34 cellular contexts compared by ENCODE assay signal in genomic region chr1:54679055-54679643, GRCh38. TPM values are rescaled to one million over a fixed set of nuclear protein-coding genes. Genes with fewer than 3 reads are reported as not detected.
"Had no signal": no experiment of that assay in that cellular context is flagged by ENCODE, and none has a peak within 500 bp of the region (broad histone marks: within the 10 kb centered on the region; RNA-seq: fewer than 3 reads in every experiment).

No MANE protein-coding gene starts in this region.

- H3K9me3 Mint-ChIP-seq: activated CD4-positive, alpha-beta T cell treated with anti-CD3 and anti-CD28 coated beads, Interleukin-2, amount 10 ng/mL, durations not matched to agents 7 days and 5 days; activated CD8-positive, alpha-beta T cell treated with anti-CD3 and anti-CD28 coated beads for 36 hours; activated naive CD4-positive, alpha-beta T cell treated with anti-CD3 and anti-CD28 coated beads, Interleukin-2, amount 50 U/mL, for 72 hours; activated T-cell treated with anti-CD3 and anti-CD28 coated beads, Interleukin-2, amount 50 U/mL, for 4 hours; activated T-helper 17 cell treated with anti-CD3 and anti-CD28 coated beads, Interleukin-2, amount 50 U/mL, for 72 hours; central memory CD8-positive, alpha-beta T cell; nephron; stimulated activated naive B cell treated with anti-CD40 and anti-IgM and Interleukin-4, amounts not matched to agents 10 μg/mL and 1 μg/mL and 100 μg/mL, for 72 hours had no signal

- FAIRE-seq: bronchial epithelial cell, endometrium, islet of Langerhans, pancreas had no signal

- H3K4me1 Mint-ChIP-seq: activated CD4-positive, alpha-beta T cell treated with anti-CD3 and anti-CD28 coated beads, Interleukin-2, amount 10 ng/mL, durations not matched to agents 7 days and 5 days; activated T-helper 17 cell treated with anti-CD3 and anti-CD28 coated beads, Interleukin-2, amount 50 U/mL, for 72 hours; central memory CD8-positive, alpha-beta T cell; stimulated activated naive B cell treated with anti-CD40 and anti-IgM and Interleukin-4, amounts not matched to agents 10 μg/mL and 1 μg/mL and 100 μg/mL, for 72 hours had no signal

- H3K27ac ChIP-seq: colonic mucosa, gastrocnemius medialis, left lung, pancreas, prostate gland, skin epidermis, thoracic aorta, uterus had no signal

- ATAC-seq: activated CD8-positive, alpha-beta T cell treated with anti-CD3 and anti-CD28 coated beads for 36 hours; activated naive CD4-positive, alpha-beta T cell treated with anti-CD3 and anti-CD28 coated beads, Interleukin-2, amount 50 U/mL, for 72 hours; activated T-cell treated with anti-CD3 and anti-CD28 coated beads, Interleukin-2, amount 50 U/mL, for 4 hours; activated T-helper 17 cell treated with anti-CD3 and anti-CD28 coated beads, Interleukin-2, amount 50 U/mL, for 72 hours; gastrocnemius medialis; left lung; mucosa of descending colon; pancreas; sciatic nerve; stimulated activated naive B cell treated with anti-CD40 and anti-IgM and Interleukin-4, amounts not matched to agents 10 μg/mL and 1 μg/mL and 100 μg/mL, for 72 hours had no signal

- H3K36me3 Mint-ChIP-seq: activated naive CD4-positive, alpha-beta T cell treated with anti-CD3 and anti-CD28 coated beads, Interleukin-2, amount 50 U/mL, for 72 hours; stimulated activated naive B cell treated with anti-CD40 and anti-IgM and Interleukin-4, amounts not matched to agents 10 μg/mL and 1 μg/mL and 100 μg/mL, for 72 hours had no signal

- H3K4me1 ChIP-seq: colonic mucosa, gastrocnemius medialis, left lung, pancreas, prostate gland, uterus had no signal

- H3K4me3 Mint-ChIP-seq: activated CD4-positive, alpha-beta T cell treated with anti-CD3 and anti-CD28 coated beads, Interleukin-2, amount 10 ng/mL, durations not matched to agents 7 days and 5 days; activated CD8-positive, alpha-beta T cell treated with anti-CD3 and anti-CD28 coated beads for 36 hours; activated T-cell treated with anti-CD3 and anti-CD28 coated beads, Interleukin-2, amount 50 U/mL, for 4 hours; activated T-helper 17 cell treated with anti-CD3 and anti-CD28 coated beads, Interleukin-2, amount 50 U/mL, for 72 hours; central memory CD8-positive, alpha-beta T cell; nephron; stimulated activated naive B cell treated with anti-CD40 and anti-IgM and Interleukin-4, amounts not matched to agents 10 μg/mL and 1 μg/mL and 100 μg/mL, for 72 hours had no signal

- H3K4me3 ChIP-seq: colonic mucosa, gastrocnemius medialis, left lung, lung, mucosa of descending colon, pancreas, prostate gland, skin epidermis, thoracic aorta, uterus had no signal

- H3K9me3 ChIP-seq: colonic mucosa, gastrocnemius medialis, left lung, mucosa of descending colon, pancreas, prostate gland, thoracic aorta, uterus had no signal

- H3K27ac Mint-ChIP-seq: activated CD4-positive, alpha-beta T cell treated with anti-CD3 and anti-CD28 coated beads, Interleukin-2, amount 10 ng/mL, durations not matched to agents 7 days and 5 days; activated CD8-positive, alpha-beta T cell treated with anti-CD3 and anti-CD28 coated beads for 36 hours; activated naive CD4-positive, alpha-beta T cell treated with anti-CD3 and anti-CD28 coated beads, Interleukin-2, amount 50 U/mL, for 72 hours; activated T-helper 17 cell treated with anti-CD3 and anti-CD28 coated beads, Interleukin-2, amount 50 U/mL, for 72 hours; nephron had no signal

- H3K27me3 Mint-ChIP-seq: activated CD4-positive, alpha-beta T cell treated with anti-CD3 and anti-CD28 coated beads, Interleukin-2, amount 10 ng/mL, durations not matched to agents 7 days and 5 days; activated CD8-positive, alpha-beta T cell treated with anti-CD3 and anti-CD28 coated beads for 36 hours; activated T-helper 17 cell treated with anti-CD3 and anti-CD28 coated beads, Interleukin-2, amount 50 U/mL, for 72 hours; central memory CD8-positive, alpha-beta T cell; stimulated activated naive B cell treated with anti-CD40 and anti-IgM and Interleukin-4, amounts not matched to agents 10 μg/mL and 1 μg/mL and 100 μg/mL, for 72 hours had no signal

- H3K27me3 ChIP-seq: colonic mucosa, gastrocnemius medialis, left lung, pancreas, uterus had no signal

- DNase-seq: activated CD4-positive, alpha-beta T cell treated with anti-CD3 and anti-CD28 coated beads for 1 hour; activated CD4-positive, alpha-beta T cell treated with anti-CD3 and anti-CD28 coated beads, Interleukin-2, amount 10 ng/mL, durations not matched to agents 7 days and 5 days; activated CD8-positive, alpha-beta T cell treated with anti-CD3 and anti-CD28 coated beads for 36 hours; activated naive CD4-positive, alpha-beta T cell; activated T-cell treated with anti-CD3 and anti-CD28 coated beads, Interleukin-2, amount 50 U/mL, for 4 hours; anterior cingulate cortex; colonic mucosa; effector CD8-positive, alpha-beta T cell; gastrocnemius medialis; glutamatergic neuron; left lung; mucosa of descending colon; pancreas; retina; stimulated activated CD4-positive, alpha-beta T cell treated with anti-CD3 and anti-CD28 coated beads, Interleukin-4, amount 100 ng/mL, for 24 hours; stimulated activated naive B cell treated with anti-CD40 and anti-IgM and Interleukin-4, amounts not matched to agents 10 μg/mL and 1 μg/mL and 100 μg/mL, for 72 hours; T-helper 2 cell; trophoblast cell; uterus had no signal

- H3K36me3 ChIP-seq: colonic mucosa, gastrocnemius medialis, left lung, pancreas, prostate gland, thoracic aorta, uterus had no signal

RNA-seq across cellular contexts. Expression of gene MROH7, which starts 37.6 kb away (rescaled TPM):
- total RNA-seq: epithelial cell of proximal tubule had no signal

RNA-seq across cellular contexts. Expression of gene FAM151A, which starts 55.8 kb away (rescaled TPM):
- total RNA-seq: activated CD4-positive, alpha-beta T cell treated with anti-CD3 and anti-CD28 coated beads, Interleukin-2, amount 10 ng/mL, durations not matched to agents 7 days and 5 days; activated CD8-positive, alpha-beta T cell treated with anti-CD3 and anti-CD28 coated beads for 36 hours; activated naive CD4-positive, alpha-beta T cell treated with anti-CD3 and anti-CD28 coated beads, Interleukin-2, amount 50 U/mL, for 72 hours; activated T-cell treated with anti-CD3 and anti-CD28 coated beads, Interleukin-2, amount 50 U/mL, for 4 hours; activated T-helper 17 cell treated with anti-CD3 and anti-CD28 coated beads, Interleukin-2, amount 50 U/mL, for 72 hours; bronchial epithelial cell; dermis microvascular lymphatic vessel endothelial cell; epithelial cell of proximal tubule; gastrocnemius medialis; left lung; lung; myocyte; prostate gland; sciatic nerve; thoracic aorta; uterus had no signal
